Comparison of ENCODE assay signal across 13 cellular contexts in the genomic region with DNA sequence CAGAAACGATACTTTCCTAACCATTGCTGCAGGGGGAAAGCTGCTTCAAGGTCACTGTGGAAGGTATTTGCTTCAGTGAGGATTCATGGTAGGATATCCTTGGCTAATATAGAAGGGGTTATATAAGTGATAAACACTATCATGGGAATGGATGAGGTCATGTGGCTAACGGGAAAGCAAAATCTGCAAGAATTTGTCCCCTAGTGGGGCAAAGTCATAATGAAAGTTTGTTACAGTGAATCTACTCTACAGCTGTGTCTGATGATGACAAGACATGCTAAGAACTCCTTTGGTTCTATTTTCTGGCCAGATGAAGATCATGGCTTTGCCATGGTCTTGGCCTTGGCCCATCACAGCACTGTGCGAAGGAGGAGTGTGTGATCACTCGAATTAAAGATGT. TPM values are rescaled to one million over a fixed set of nuclear protein-coding genes. Genes with fewer than 3 reads are reported as not detected.
DNase-seq lines count a peak whose midpoint lies in the region; ATAC-seq and TF ChIP-seq lines count a peak whose summit lies in the region.
"Had no signal": no experiment of that assay in that cellular context is flagged by ENCODE, and none has a peak within 500 bp of the region (broad histone marks: within the 10 kb centered on the region; RNA-seq: fewer than 3 reads in every experiment).

No MANE protein-coding gene starts in this region.

- H3K27me3 Mint-ChIP-seq in progenitor cell of endocrine pancreas, result peaks cover 3% of the 10 kb centered on the region

- no peak overlapping the region for H3K4me3 Mint-ChIP-seq in progenitor cell of endocrine pancreas (ENCODE audit: low read depth)
- H3K4me3 Mint-ChIP-seq: neural crest cell had no signal

- DNase-seq in MV-4-11 (lab: John Stamatoyannopoulos, UW) (peak; percentile 8), left cardiac atrium (no peak), NCI-H345 treated with DMSO at 0.1 percent for 48 hours (lab: John Stamatoyannopoulos, UW; ENCODE audit: unreplicated experiment) (no peak), progenitor cell of endocrine pancreas (ENCODE audit: low spot score, unreplicated experiment) (no peak)
- no peak for DNase-seq in stimulated activated CD4-positive, alpha-beta T cell treated with anti-CD3 and anti-CD28 coated beads, Interleukin-2, amount 100 ng/mL, for 24 hours
- DNase-seq: activated naive CD4-positive, alpha-beta T cell; NCI-H226; SHP77 had no signal

- ATAC-seq in GM19043 (IDR thresholded peaks at IDR 0.05; ENCODE audit: low read depth, unreplicated experiment) (peak; percentile 43), HG02759 (IDR thresholded peaks at IDR 0.05; ENCODE audit: unreplicated experiment) (peak; percentile 41), left cardiac atrium (no peak)

- H3K4me1 Mint-ChIP-seq in progenitor cell of endocrine pancreas (ENCODE audit: low read depth), result peaks cover 6% of the 10 kb centered on the region

- no peaks in the 10 kb centered on the region for H3K9me3 Mint-ChIP-seq in progenitor cell of endocrine pancreas (ENCODE audit: low read depth)
- H3K9me3 Mint-ChIP-seq: neural crest cell had no signal

- no peaks in the 10 kb centered on the region for H3K36me3 Mint-ChIP-seq in progenitor cell of endocrine pancreas (ENCODE audit: insufficient read depth)

- H3K27ac Mint-ChIP-seq in progenitor cell of endocrine pancreas, result no peak overlapping the region

- TF ChIP-seq CTCF in GM12872 (IDR thresholded peaks at IDR 0.05; ENCODE audit: insufficient read depth, low read depth, low read length), result peak; percentile 25; the same call in 1 of the 3 replicates
- TF ChIP-seq CTCF in progenitor cell of endocrine pancreas (IDR thresholded peaks at IDR 0.05; ENCODE audit: unreplicated experiment), result no peak

- intact Hi-C loops in left cardiac atrium (cut with DNase I), result no loop called here

RNA-seq across cellular contexts. Expression of gene MMP20, which starts 13.8 kb away (rescaled TPM):
- total RNA-seq in left cardiac atrium (not detected), progenitor cell of endocrine pancreas (not detected in 2 replicates)
- total RNA-seq: fibroblast of villous mesenchyme, neural crest cell had no signal

Comparison
In these comparisons a context has a peak if more than half of its experiments do, and no peak if none do; other contexts are left out.
1. ATAC-seq: peak in GM19043 (single experiment) and HG02759 (single experiment); none in left cardiac atrium (0 of 2).